13 cellular contexts compared by ENCODE assay signal in genomic region chr22:42996646-42997365, GRCh38. TPM values are rescaled to one million over a fixed set of nuclear protein-coding genes. Genes with fewer than 3 reads are reported as not detected.
DNase-seq lines count a peak whose midpoint lies in the region; ATAC-seq, FAIRE-seq and TF ChIP-seq lines count a peak whose summit lies in the region.
"Had no signal": no experiment of that assay in that cellular context is flagged by ENCODE, and none has a peak within 500 bp of the region (broad histone marks: within the 10 kb centered on the region; RNA-seq: fewer than 3 reads in every experiment).

No MANE protein-coding gene starts in this region.

- H4K20me1 ChIP-seq in GM23248 (ENCODE audit: insufficient read depth) = no peaks in the 10 kb centered on the region
- H4K20me1 ChIP-seq in astrocyte (ENCODE audit: insufficient read depth, low read length) = peaks cover 43% of the 10 kb centered on the region

- peak overlapping the region; percentile 20 for H3K9ac ChIP-seq in GM23248
- H3K9ac ChIP-seq in astrocyte (ENCODE audit: low read length) = no peak overlapping the region
- H3K9ac ChIP-seq in stomach smooth muscle (ENCODE audit: low read length in 2 of 2) = peak overlapping the region in 1 of 2 donors; percentile 21

- TF ChIP-seq CTCF in astrocyte (IDR thresholded peaks at IDR 0.05; ENCODE audit: insufficient read depth, low read depth, low read length) (no peak), right lobe of liver (IDR thresholded peaks at IDR 0.05) (no peak), GM10248 (IDR thresholded peaks at IDR 0.05; ENCODE audit: control extremely low read depth, extremely low read depth, low read depth, missing control alignments) (no peak)

- H3K4me2 ChIP-seq in GM23248 (ENCODE audit: unreplicated experiment) = no peak overlapping the region
- H3K4me2 ChIP-seq in astrocyte (ENCODE audit: low read length) = no peak overlapping the region

- H3K36me3 Mint-ChIP-seq in astrocyte (ENCODE audit: low read depth, unreplicated experiment) = peaks cover 1% of the 10 kb centered on the region

- DNase-seq in GM23248 = peak; percentile 42
- DNase-seq in astrocyte (ENCODE audit: low read depth) = peak; percentile 75
- DNase-seq in right lobe of liver = no peak
- DNase-seq in activated gamma-delta T cell (lab: John Stamatoyannopoulos, UW) = no peak
- no peak for DNase-seq in GM10248 (ENCODE audit: extremely low spot score)
- DNase-seq in stimulated activated CD4-positive, alpha-beta T cell treated with anti-CD3 and anti-CD28 coated beads, Interleukin-15, amount 100 ng/mL, for 24 hours = no peak
- DNase-seq: CD8-positive, alpha-beta T cell; NCI-H1092; NCI-H446; small intestine had no signal

- no peak overlapping the region for H3K4me3 Mint-ChIP-seq in astrocyte (ENCODE audit: unreplicated experiment)
- H3K4me3 Mint-ChIP-seq: CD8-positive, alpha-beta T cell had no signal

- H3K79me2 ChIP-seq in GM23248 (ENCODE audit: insufficient read depth) (peaks cover 93% of the 10 kb centered on the region), astrocyte (ENCODE audit: insufficient read depth, low read length) (peaks cover 95% of the 10 kb centered on the region)

- POLR2A ChIA-PET in GM10248 (lab: Yijun Ruan, JAX) = no interaction called here

- H3F3A ChIP-seq in GM23248 (ENCODE audit: insufficient read depth) = peaks cover 70% of the 10 kb centered on the region

- no peaks in the 10 kb centered on the region for H3K9me2 ChIP-seq in GM23248 (ENCODE audit: insufficient read depth)

- H3K4me1 ChIP-seq in GM23248 (ENCODE audit: insufficient read depth) (peaks cover 88% of the 10 kb centered on the region), astrocyte (ENCODE audit: insufficient read depth, low read length) (peaks cover 57% of the 10 kb centered on the region), right lobe of liver (peaks cover 6 to 65% (median 19%) of the 10 kb centered on the region in 4 donors), stomach smooth muscle (ENCODE audit: control insufficient read depth, insufficient read depth, low read length) (peaks cover 71% of the 10 kb centered on the region)

- no peaks in the 10 kb centered on the region for H3K27me3 Mint-ChIP-seq in astrocyte (ENCODE audit: low read depth, unreplicated experiment)

- H2AFZ ChIP-seq in GM23248 (no peak overlapping the region), astrocyte (ENCODE audit: low read depth, low read length) (no peak overlapping the region)

- intact Hi-C loops in right lobe of liver (cut with DNase I) = no loop called here

- ATAC-seq in right lobe of liver = peak in 1 of 4 donors; percentile 2
- ATAC-seq in HG03439 (IDR thresholded peaks at IDR 0.05; ENCODE audit: unreplicated experiment) = no peak
- ATAC-seq: activated naive CD4-positive, alpha-beta T cell treated with anti-CD3 and anti-CD28 coated beads, Interleukin-2, amount 50 U/mL, for 72 hours; CD8-positive, alpha-beta T cell had no signal

- H3K36me3 ChIP-seq in GM23248 (ENCODE audit: low read depth) (no peaks in the 10 kb centered on the region), astrocyte (ENCODE audit: insufficient read depth, low read length) (no peaks in the 10 kb centered on the region), right lobe of liver (no peaks in the 10 kb centered on the region), stomach smooth muscle (ENCODE audit: control insufficient read depth in 2 of 2, insufficient read depth in 2 of 2, low read length in 2 of 2) (no peaks in the 10 kb centered on the region)

- no peaks in the 10 kb centered on the region for H3K9me3 Mint-ChIP-seq in astrocyte (ENCODE audit: unreplicated experiment)
- H3K9me3 Mint-ChIP-seq: activated naive CD4-positive, alpha-beta T cell treated with anti-CD3 and anti-CD28 coated beads, Interleukin-2, amount 50 U/mL, for 72 hours; CD8-positive, alpha-beta T cell had no signal

- peak overlapping the region; percentile 93 for H3K27ac ChIP-seq in GM23248
- H3K27ac ChIP-seq in astrocyte (ENCODE audit: low read depth, low read length) = no peak overlapping the region
- H3K27ac ChIP-seq in right lobe of liver = peak overlapping the region; percentile 34 to 92 (median 36)
- peak overlapping the region; percentile 73 for H3K27ac ChIP-seq in stomach smooth muscle (ENCODE audit: low read length)

- in situ Hi-C loops in GM23248 (cut with MboI) = no loop called here

- H3K27me3 ChIP-seq in GM23248 (replicated peaks; ENCODE audit: insufficient read depth) (no peaks in the 10 kb centered on the region), astrocyte (ENCODE audit: insufficient read depth, low read length) (no peaks in the 10 kb centered on the region), right lobe of liver (no peaks in the 10 kb centered on the region), stomach smooth muscle (ENCODE audit: control insufficient read depth in 1 of 2, insufficient read depth in 2 of 2, low read length in 2 of 2) (no peaks in the 10 kb centered on the region)

- 56 to 58% methylated on average over 10 of the region's 10 CpGs for WGBS in GM23248 (ENCODE audit: low coverage in 1 of 2, low lambda C conversion rate in 2 of 2, missing lambda C conversion rate in 2 of 2), 2 experiments
- 27% methylated on average over 8 of the region's 10 CpGs for WGBS in right lobe of liver (ENCODE audit: insufficient coverage, low coverage, low lambda C conversion rate, missing lambda C conversion rate)

- H3K4me3 ChIP-seq in GM23248 (no peak overlapping the region), astrocyte (ENCODE audit: insufficient read depth, low read depth, low read length) (no peak overlapping the region), right lobe of liver (no peak overlapping the region), stomach smooth muscle (ENCODE audit: low read length in 2 of 2) (no peak overlapping the region)

- H3K27ac Mint-ChIP-seq in astrocyte (ENCODE audit: unreplicated experiment) = peak overlapping the region; percentile 59
- H3K27ac Mint-ChIP-seq: activated naive CD4-positive, alpha-beta T cell treated with anti-CD3 and anti-CD28 coated beads, Interleukin-2, amount 50 U/mL, for 72 hours; CD8-positive, alpha-beta T cell had no signal

- TF ChIP-seq POLR2A in right lobe of liver (IDR thresholded peaks at IDR 0.05) = no peak

- H3K4me1 Mint-ChIP-seq in astrocyte (ENCODE audit: low read depth, unreplicated experiment) = peaks cover 80% of the 10 kb centered on the region

- CTCF ChIA-PET in GM10248 (lab: Yijun Ruan, JAX) = no interaction called here

- H3K9me3 ChIP-seq in GM23248 (ENCODE audit: low read depth) (no peaks in the 10 kb centered on the region), astrocyte (ENCODE audit: insufficient read depth, low read depth, low read length) (no peaks in the 10 kb centered on the region), right lobe of liver (no peaks in the 10 kb centered on the region), stomach smooth muscle (ENCODE audit: control insufficient read depth in 2 of 2, low read length in 2 of 2) (peaks cover 0 to 3% of the 10 kb centered on the region in 2 donors)

- FAIRE-seq in astrocyte (lab: Jason Lieb, UNC) = no peak
- FAIRE-seq: small intestine had no signal

RNA-seq across cellular contexts. Expression of gene PACSIN2, which starts 18.1 kb away (rescaled TPM):
- 35.5 and 43.7 TPM in 2 replicates for total RNA-seq in GM23248 (2014; rRNA removed; shearing (Covaris generic))
- polyA plus RNA-seq in GM23248 (2016; fragmentation: Nextera tagmentation; extraction: Ambion mirVana) = 36.0 and 36.5 TPM in 2 replicates
- total RNA-seq in astrocyte (84.1 and 87.8 TPM in 2 replicates), right lobe of liver (10 to 100 TPM; 21.4 to 67.0 (median 47.1) TPM)

Comparison
In these comparisons a context has a peak if more than half of its experiments do, and no peak if none do; other contexts are left out.
1. DNase-seq: peak in GM23248 (single experiment) and astrocyte (single experiment); none in right lobe of liver (0 of 3), activated gamma-delta T cell (single experiment), GM10248 (single experiment) and stimulated activated CD4-positive, alpha-beta T cell treated with anti-CD3 and anti-CD28 coated beads, Interleukin-15, amount 100 ng/mL, for 24 hours (single experiment).